18 cellular contexts compared by ENCODE assay signal in the genomic region with DNA sequence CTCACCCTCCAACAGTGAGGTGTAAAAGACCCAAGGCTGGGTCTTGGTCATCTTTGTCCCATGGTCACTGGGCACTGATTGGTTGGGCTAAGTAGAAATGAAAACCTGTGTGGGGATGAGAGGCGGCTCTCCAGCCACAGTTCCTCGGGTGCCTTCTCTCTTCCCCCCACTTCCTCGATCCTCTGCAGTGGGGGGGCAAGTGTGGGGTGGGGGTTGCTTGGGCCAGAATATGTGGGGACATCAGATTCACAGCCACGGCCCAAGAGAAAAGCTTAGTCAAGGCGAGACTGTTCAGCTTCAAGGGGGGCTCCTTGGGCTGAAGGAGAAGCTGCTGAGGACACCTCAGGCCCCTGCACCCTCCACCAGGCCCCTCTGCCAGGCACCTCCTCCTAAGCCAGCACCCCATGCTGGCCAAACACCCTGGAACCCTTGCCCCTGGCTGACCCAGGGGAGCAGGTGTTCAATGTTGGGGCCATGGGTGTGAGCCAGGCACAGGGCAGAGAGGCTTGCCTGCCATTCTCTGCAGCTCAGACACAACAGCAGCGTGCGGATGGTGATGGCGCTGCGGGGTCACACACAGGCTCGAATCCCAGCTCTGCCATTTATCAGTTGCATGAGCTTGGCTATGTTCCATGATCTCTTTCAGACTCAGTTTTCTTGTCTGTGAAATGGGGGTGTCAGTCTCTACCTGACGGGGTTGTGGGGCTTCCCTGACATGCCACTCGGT. TPM values are rescaled to one million over a fixed set of nuclear protein-coding genes. Genes with fewer than 3 reads are reported as not detected.
DNase-seq lines count a peak whose midpoint lies in the region; ATAC-seq and TF ChIP-seq lines count a peak whose summit lies in the region.
"Had no signal": no experiment of that assay in that cellular context is flagged by ENCODE, and none has a peak within 500 bp of the region (broad histone marks: within the 10 kb centered on the region; RNA-seq: fewer than 3 reads in every experiment).

No MANE protein-coding gene starts in this region.

- no peaks in the 10 kb centered on the region for H3K9me3 Mint-ChIP-seq in activated CD8-positive, alpha-beta memory T cell treated with anti-CD3 and anti-CD28 coated beads, Interleukin-2, amount 10 ng/mL, durations not matched to agents 7 days and 5 days (ENCODE audit: low read depth)
- H3K9me3 Mint-ChIP-seq in mesothelial cell of epicardium: peaks cover 5% of the 10 kb centered on the region

- H3K4me1 ChIP-seq in esophagus muscularis mucosa: peaks cover 22 to 51% (median 47%) of the 10 kb centered on the region in 4 donors
- H3K4me1 ChIP-seq in skeletal muscle tissue (ENCODE audit: control insufficient read depth in 3 of 3, insufficient read depth in 3 of 3, low read length in 3 of 3): peaks cover 35 to 42% (median 35%) of the 10 kb centered on the region in 3 donors

- H3K27ac Mint-ChIP-seq in activated CD8-positive, alpha-beta memory T cell treated with anti-CD3 and anti-CD28 coated beads, Interleukin-2, amount 10 ng/mL, durations not matched to agents 7 days and 5 days: peak overlapping the region; percentile 99
- no peak overlapping the region for H3K27ac Mint-ChIP-seq in mesothelial cell of epicardium

- WGBS in esophagus muscularis mucosa: 75% methylated on average over 6 of the region's 12 CpGs

- peaks cover 68% of the 10 kb centered on the region for H3K4me1 Mint-ChIP-seq in activated CD8-positive, alpha-beta memory T cell treated with anti-CD3 and anti-CD28 coated beads, Interleukin-2, amount 10 ng/mL, durations not matched to agents 7 days and 5 days
- H3K4me1 Mint-ChIP-seq in mesothelial cell of epicardium: peaks cover 24% of the 10 kb centered on the region

- H3K27ac ChIP-seq in esophagus muscularis mucosa (replicated peaks in 1 of 4): peak overlapping the region; percentile 26 to 75 (median 59)
- H3K27ac ChIP-seq in skeletal muscle tissue (ENCODE audit: low read depth, low read length): peak overlapping the region; percentile 86
- H3K27ac ChIP-seq: cardiac muscle cell, PC-9 had no signal

- H3K36me3 ChIP-seq in esophagus muscularis mucosa (no peaks in the 10 kb centered on the region), skeletal muscle tissue (ENCODE audit: control insufficient read depth in 3 of 3, insufficient read depth in 3 of 3, low read length in 3 of 3) (no peaks in the 10 kb centered on the region)
- H3K36me3 ChIP-seq: cardiac muscle cell had no signal

- no peak for DNase-seq in activated CD8-positive, alpha-beta memory T cell treated with anti-CD3 and anti-CD28 coated beads, Interleukin-2, amount 10 ng/mL, durations not matched to agents 7 days and 5 days
- DNase-seq in activated CD8-positive, alpha-beta memory T cell treated with anti-CD3 and anti-CD28 coated beads for 24 hours: no peak
- DNase-seq in esophagus muscularis mucosa (ENCODE audit: extremely low spot score) (no peak), mesothelial cell of epicardium (ENCODE audit: low spot score in 2 of 2, unreplicated experiment in 2 of 2) (no peak), hippocampal formation (lab: John Stamatoyannopoulos, UW) (no peak)
- DNase-seq: Calu3; effector memory CD8-positive, alpha-beta T cell; GDM1; MV-4-11; NCI-H2081 treated with DMSO at 0.1 percent for 48 hours; NCI-H69; PC-9; stimulated activated CD4-positive, alpha-beta T cell treated with anti-CD3 and anti-CD28 coated beads, Interleukin-4, amount 100 ng/mL, for 1 hour had no signal

- TF ChIP-seq CTCF in esophagus muscularis mucosa (IDR thresholded peaks at IDR 0.05) (no peak), mesothelial cell of epicardium (IDR thresholded peaks at IDR 0.05; ENCODE audit: unreplicated experiment) (no peak)

- no peaks in the 10 kb centered on the region for H3K27me3 Mint-ChIP-seq in activated CD8-positive, alpha-beta memory T cell treated with anti-CD3 and anti-CD28 coated beads, Interleukin-2, amount 10 ng/mL, durations not matched to agents 7 days and 5 days
- H3K27me3 Mint-ChIP-seq in mesothelial cell of epicardium (ENCODE audit: low read depth): no peaks in the 10 kb centered on the region
- H3K27me3 Mint-ChIP-seq: effector memory CD8-positive, alpha-beta T cell had no signal

- TF ChIP-seq EP300 in esophagus muscularis mucosa (IDR thresholded peaks at IDR 0.05): no peak

- peak; percentile 49 for TF ChIP-seq POLR2A in GM19193 (IDR thresholded peaks at IDR 0.05; ENCODE audit: extremely low read depth, insufficient read depth, insufficient read length)
- TF ChIP-seq POLR2A in esophagus muscularis mucosa (IDR thresholded peaks at IDR 0.05; ENCODE audit: low read depth): no peak

- H3K4me3 Mint-ChIP-seq in activated CD8-positive, alpha-beta memory T cell treated with anti-CD3 and anti-CD28 coated beads, Interleukin-2, amount 10 ng/mL, durations not matched to agents 7 days and 5 days: no peak overlapping the region
- H3K4me3 Mint-ChIP-seq in mesothelial cell of epicardium: no peak overlapping the region

- H3K9me3 ChIP-seq in esophagus muscularis mucosa (peaks cover 0 to 5% (median 2%) of the 10 kb centered on the region in 4 donors), skeletal muscle tissue (ENCODE audit: control insufficient read depth in 3 of 3, low read length in 3 of 3) (no peaks in the 10 kb centered on the region)

- ATAC-seq in activated CD8-positive, alpha-beta memory T cell treated with anti-CD3 and anti-CD28 coated beads, Interleukin-2, amount 10 ng/mL, durations not matched to agents 7 days and 5 days: no peak
- no peak for ATAC-seq in HG03469 (IDR thresholded peaks at IDR 0.05; ENCODE audit: unreplicated experiment)
- ATAC-seq: effector memory CD8-positive, alpha-beta T cell had no signal

- H3K27me3 ChIP-seq in esophagus muscularis mucosa (no peaks in the 10 kb centered on the region), skeletal muscle tissue (ENCODE audit: control insufficient read depth in 3 of 3, insufficient read depth in 3 of 3, low read length in 3 of 3) (peaks cover 0 to 2% (median 0%) of the 10 kb centered on the region in 3 donors)
- H3K27me3 ChIP-seq: cardiac muscle cell had no signal

- intact Hi-C loops in esophagus muscularis mucosa (cut with DNase I): no loop called here

- H3K9ac ChIP-seq in skeletal muscle tissue (ENCODE audit: low read depth in 1 of 3, low read length in 3 of 3): no peak overlapping the region

- peaks cover 14% of the 10 kb centered on the region for H3K36me3 Mint-ChIP-seq in activated CD8-positive, alpha-beta memory T cell treated with anti-CD3 and anti-CD28 coated beads, Interleukin-2, amount 10 ng/mL, durations not matched to agents 7 days and 5 days
- peaks cover 1% of the 10 kb centered on the region for H3K36me3 Mint-ChIP-seq in mesothelial cell of epicardium

- CTCF ChIA-PET in activated CD8-positive, alpha-beta memory T cell treated with anti-CD3 and anti-CD28 coated beads, Interleukin-2, amount 10 ng/mL, durations not matched to agents 7 days and 5 days (lab: Charles Lee): interaction anchor here (1.0 to 3.0 kb wide), 5 partner anchors 11 to 64 kb away, joined by 3 to 13 read pairs (median 3); no protein-coding TSS in a partner anchor

- H3K4me3 ChIP-seq in esophagus muscularis mucosa (no peak overlapping the region), skeletal muscle tissue (ENCODE audit: low read length in 3 of 3) (no peak overlapping the region)
- H3K4me3 ChIP-seq: cardiac muscle cell, PC-9 had no signal

RNA-seq across cellular contexts. Expression of a gene that starts 21.0 kb away (rescaled TPM):
- total RNA-seq in activated CD8-positive, alpha-beta memory T cell treated with anti-CD3 and anti-CD28 coated beads, Interleukin-2, amount 10 ng/mL, durations not matched to agents 7 days and 5 days: 100 to 1,000 TPM; 294 to 370 TPM
- 10 to 100 TPM; 15.4 to 55.5 (median 32.4) TPM for total RNA-seq in esophagus muscularis mucosa
- 9.9 TPM for total RNA-seq in skeletal muscle tissue
- total RNA-seq in mesothelial cell of epicardium: 2.9 to 3.1 TPM (median 2.9 TPM) in 3 replicates
- total RNA-seq: A673 had no signal

Comparison
In these comparisons a context has a peak if more than half of its experiments do, and no peak if none do; other contexts are left out.
1. RNA of a gene that starts 21.0 kb away (total RNA-seq): 294 to 370 TPM in activated CD8-positive, alpha-beta memory T cell treated with anti-CD3 and anti-CD28 coated beads, Interleukin-2, amount 10 ng/mL, durations not matched to agents 7 days and 5 days; 15.4 to 55.5 TPM in esophagus muscularis mucosa, 9.9 TPM in skeletal muscle tissue (single experiment) and 2.9 to 3.1 TPM in mesothelial cell of epicardium; every median in the first group is over 4 times any median in the second.